Comparison of ENCODE assay signal across 12 cellular contexts in genomic region chr2:19476347-19476746, GRCh38.
DNase-seq lines count a peak whose midpoint lies in the region; TF ChIP-seq lines count a peak whose summit lies in the region.
"Had no signal": no experiment of that assay in that cellular context is flagged by ENCODE, and none has a peak within 500 bp of the region (broad histone marks: within the 10 kb centered on the region; RNA-seq: fewer than 3 reads in every experiment).

No MANE protein-coding gene starts in this region.

- no peak overlapping the region for H3K27ac ChIP-seq in OCI-LY3 (ENCODE audit: low read length)
- peak overlapping the region; percentile 12 for H3K27ac ChIP-seq in muscle layer of colon (ENCODE audit: low read depth, low read length)
- H3K27ac ChIP-seq: BLaER1 treated with 17β-estradiol and CSF1 and Interleukin-3, amounts not matched to agents 10 nM and 100 nM had no signal

- peak overlapping the region; percentile 6; the same call in 1 of the 2 replicates for H3K4me2 ChIP-seq in OCI-LY3 (ENCODE audit: low read length)
- H3K4me2 ChIP-seq: BLaER1 treated with 17β-estradiol and CSF1 and Interleukin-3, amounts not matched to agents 10 nM and 100 nM had no signal

- H3K79me2 ChIP-seq in OCI-LY3 (ENCODE audit: low read length): no peaks in the 10 kb centered on the region

- H3K4me1 ChIP-seq in OCI-LY3 (ENCODE audit: low read length): peaks cover 36% of the 10 kb centered on the region
- peaks cover 30% of the 10 kb centered on the region for H3K4me1 ChIP-seq in muscle layer of colon (ENCODE audit: insufficient read depth, low read length)

- H2AFZ ChIP-seq in OCI-LY3 (ENCODE audit: low read depth, low read length): no peak overlapping the region

- H3K9me3 ChIP-seq in OCI-LY3 (ENCODE audit: insufficient read depth, low read length) (no peaks in the 10 kb centered on the region), muscle layer of colon (ENCODE audit: low read length) (no peaks in the 10 kb centered on the region)

- H3K27me3 ChIP-seq in OCI-LY3 (ENCODE audit: low read depth, low read length): no peaks in the 10 kb centered on the region
- H3K27me3 ChIP-seq in muscle layer of colon (ENCODE audit: control insufficient read depth in 1 of 2, insufficient read depth in 2 of 2, low read length in 2 of 2): no peaks in the 10 kb centered on the region

- DNase-seq in NCI-H345 (lab: John Stamatoyannopoulos, UW) (peak; percentile 8), NCI-H345 treated with DMSO at 0.1 percent for 48 hours (lab: John Stamatoyannopoulos, UW; ENCODE audit: unreplicated experiment) (no peak), NCI-H774 (lab: John Stamatoyannopoulos, UW) (peak; percentile 49), HCEC 1CT (no peak)
- no peak for DNase-seq in activated CD4-positive, CD25-positive, alpha-beta regulatory T cell treated with anti-CD3 and anti-CD28 coated beads, Interleukin-2, amount 50 U/mL, for 72 hours
- DNase-seq: Calu3; CD8-positive, alpha-beta T cell; H9; IMR-90 had no signal

- H3K4me3 ChIP-seq in OCI-LY3 (ENCODE audit: low read length): no peak overlapping the region
- H3K4me3 ChIP-seq in muscle layer of colon (ENCODE audit: low read depth in 1 of 2, low read length in 2 of 2): no peak overlapping the region
- H3K4me3 ChIP-seq: BLaER1 treated with 17β-estradiol and CSF1 and Interleukin-3, amounts not matched to agents 10 nM and 100 nM had no signal

- H3K9ac ChIP-seq in OCI-LY3 (ENCODE audit: low read length): no peak overlapping the region
- no peak overlapping the region for H3K9ac ChIP-seq in muscle layer of colon (ENCODE audit: low read length)
- H3K9ac ChIP-seq: BLaER1 treated with 17β-estradiol and CSF1 and Interleukin-3, amounts not matched to agents 10 nM and 100 nM had no signal

- no peak for TF ChIP-seq CTCF in OCI-LY3 (IDR thresholded peaks at IDR 0.05; ENCODE audit: low read depth, low read length)

- H3K36me3 ChIP-seq in OCI-LY3 (replicated peaks; ENCODE audit: low read depth, low read length) (no peaks in the 10 kb centered on the region), muscle layer of colon (ENCODE audit: insufficient read depth, low read length) (no peaks in the 10 kb centered on the region)
- H3K36me3 ChIP-seq: BLaER1 treated with 17β-estradiol and CSF1 and Interleukin-3, amounts not matched to agents 10 nM and 100 nM had no signal

- H4K20me1 ChIP-seq in OCI-LY3 (ENCODE audit: insufficient read depth, low read length): no peaks in the 10 kb centered on the region

Comparison
In these comparisons a context has a peak if more than half of its experiments do, and no peak if none do; other contexts are left out.
1. DNase-seq: peak in NCI-H345 (single experiment) and NCI-H774 (single experiment); none in NCI-H345 treated with DMSO at 0.1 percent for 48 hours (single experiment), HCEC 1CT (single experiment) and activated CD4-positive, CD25-positive, alpha-beta regulatory T cell treated with anti-CD3 and anti-CD28 coated beads, Interleukin-2, amount 50 U/mL, for 72 hours (single experiment).